In genomic region chr2:43223412-43224040, GRCh38 we compare ENCODE assay signal across 8 cellular contexts. TPM values are rescaled to one million over a fixed set of nuclear protein-coding genes. Genes with fewer than 3 reads are reported as not detected.
DNase-seq lines count a peak whose midpoint lies in the region; ATAC-seq and TF ChIP-seq lines count a peak whose summit lies in the region.

No MANE protein-coding gene starts in this region.

- H3K9me3 Mint-ChIP-seq in mesothelial cell of epicardium: no peaks in the 10 kb centered on the region

- H3K36me3 Mint-ChIP-seq in mesothelial cell of epicardium: peaks cover 10% of the 10 kb centered on the region

- H3K4me3 ChIP-seq in BE2C (ENCODE audit: low read depth, low read length) (peak overlapping the region; percentile 51), MG63 (peak overlapping the region; percentile 70)

- H3K27ac Mint-ChIP-seq in mesothelial cell of epicardium: peak overlapping the region; percentile 97

- TF ChIP-seq CTCF in BE2C (IDR thresholded peaks at IDR 0.05; ENCODE audit: low read depth, low read length) (no peak), mesothelial cell of epicardium (IDR thresholded peaks at IDR 0.05; ENCODE audit: unreplicated experiment) (no peak)

- H3K4me1 Mint-ChIP-seq in mesothelial cell of epicardium: peaks cover 60% of the 10 kb centered on the region

- ATAC-seq in HG02885 (IDR thresholded peaks at IDR 0.05; ENCODE audit: poor library complexity, unreplicated experiment): no peak
- no peak for ATAC-seq in HG02852 (IDR thresholded peaks at IDR 0.05; ENCODE audit: unreplicated experiment)
- no peak for ATAC-seq in GM19463 (IDR thresholded peaks at IDR 0.05; ENCODE audit: unreplicated experiment)

- DNase-seq in BE2C (no peak), MG63 (no peak), mesothelial cell of epicardium (ENCODE audit: low spot score in 2 of 2, unreplicated experiment in 2 of 2) (no peak), amniotic stem cell (lab: John Stamatoyannopoulos, UW) (no peak)
- DNase-seq in central memory CD4-positive, alpha-beta T cell: peak; percentile 13

- H3K27me3 Mint-ChIP-seq in mesothelial cell of epicardium (ENCODE audit: low read depth): no peaks in the 10 kb centered on the region

- peaks cover 17% of the 10 kb centered on the region for H3K4me1 ChIP-seq in BE2C

- H3K4me3 Mint-ChIP-seq in mesothelial cell of epicardium: peak overlapping the region; percentile 95

- no peaks in the 10 kb centered on the region for H3K27me3 ChIP-seq in BE2C
- H3K27me3 ChIP-seq in MG63: no peaks in the 10 kb centered on the region

- no peaks in the 10 kb centered on the region for H3K9me3 ChIP-seq in BE2C
- H3K9me3 ChIP-seq in MG63: no peaks in the 10 kb centered on the region

- H3K36me3 ChIP-seq in BE2C (peaks cover 17% of the 10 kb centered on the region), MG63 (peaks cover 51% of the 10 kb centered on the region)

RNA-seq across cellular contexts. Expression of gene ZFP36L2, which starts 2.9 kb away (rescaled TPM):
- 17.9 TPM for polyA plus RNA-seq in BE2C (2012; ENCODE audit: insufficient read depth, insufficient read length, low read depth)
- total RNA-seq in MG63 (2014; rRNA removed; shearing (Covaris generic); ENCODE audit: low replicate concordance): 9.6 and 19.7 TPM in 2 replicates
- 93.6 to 100 TPM (median 98.3 TPM) in 3 replicates for total RNA-seq in mesothelial cell of epicardium
